In the genomic region with DNA sequence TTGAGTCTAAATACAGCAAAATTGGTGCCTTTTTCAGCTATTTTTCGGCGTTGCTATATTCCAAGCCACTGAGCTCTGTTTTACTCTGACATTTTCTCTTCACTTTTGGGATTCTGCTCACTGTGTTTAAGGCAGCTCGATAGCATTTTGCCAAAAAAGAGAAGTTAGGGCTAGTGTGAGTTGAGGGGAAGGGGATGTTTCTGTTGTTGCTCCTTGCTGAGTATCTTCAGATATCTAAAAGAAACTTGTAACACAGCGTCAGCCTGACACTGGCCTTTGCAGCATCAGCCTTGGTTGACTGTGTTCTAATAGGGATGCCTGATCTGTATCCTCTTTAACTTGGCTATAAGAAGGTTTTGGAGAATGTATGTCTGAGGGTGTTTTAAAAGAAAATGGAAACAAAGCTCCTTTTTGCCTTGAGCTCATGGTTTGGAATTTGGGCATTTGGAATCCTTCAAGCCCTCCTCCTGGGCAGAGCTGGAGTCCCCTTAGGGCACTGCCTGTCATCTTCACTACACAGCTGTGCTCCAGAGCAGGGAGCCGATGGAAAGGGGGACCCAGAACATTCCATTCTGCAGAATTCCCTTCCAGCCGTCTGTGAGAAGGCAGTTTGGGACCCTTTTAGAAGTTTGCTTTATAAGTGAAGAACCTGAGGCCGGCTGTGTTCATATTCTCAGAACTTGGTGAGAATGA, we compare ENCODE assay signal across 18 cellular contexts.
DNase-seq lines count a peak whose midpoint lies in the region; ATAC-seq, FAIRE-seq and TF ChIP-seq lines count a peak whose summit lies in the region.
"Had no signal": no experiment of that assay in that cellular context is flagged by ENCODE, and none has a peak within 500 bp of the region (broad histone marks: within the 10 kb centered on the region; RNA-seq: fewer than 3 reads in every experiment).

No MANE protein-coding gene starts in this region.

- no peak for ATAC-seq in HG03378 (IDR thresholded peaks at IDR 0.05; ENCODE audit: unreplicated experiment)
- no peak for ATAC-seq in GM18511 (IDR thresholded peaks at IDR 0.05; ENCODE audit: unreplicated experiment)
- ATAC-seq: activated CD4-positive, CD25-positive, alpha-beta regulatory T cell treated with anti-CD3 and anti-CD28 coated beads, Interleukin-2, amount 50 U/mL, for 24 hours had no signal

- no peaks in the 10 kb centered on the region for H3K9me3 Mint-ChIP-seq in MCF 10A (ENCODE audit: unreplicated experiment)
- H3K9me3 Mint-ChIP-seq: activated naive CD4-positive, alpha-beta T cell treated with anti-CD3 and anti-CD28 coated beads for 36 hours; brain had no signal

- BruUV-seq in endothelial cell of umbilical vein (replicated peaks; lab: Mats Ljungman, UMichigan) (no TSS peak), MCF 10A (replicated peaks; lab: Mats Ljungman, UMichigan) (no TSS peak)

- CTCF ChIA-PET in endothelial cell of umbilical vein (lab: Charles Lee) (interaction anchor here (0.6 to 2.2 kb wide), 22 partner anchors 9 to 228 kb away, joined by 3 to 10 read pairs (median 5); no protein-coding TSS in a partner anchor), MCF 10A (lab: Yijun Ruan, JAX) (interaction anchor here (1.1 kb wide), 1 partner anchor 38 kb away, joined by 3 read pairs; no protein-coding TSS in a partner anchor)

- no peaks in the 10 kb centered on the region for H4K20me1 ChIP-seq in endothelial cell of umbilical vein (replicated peaks; ENCODE audit: control insufficient read depth, extremely low read depth, insufficient read depth, low read length)

- DNase-seq in left ventricle myocardium inferior: no peak
- DNase-seq in cardiac septum (ENCODE audit: low spot score): no peak
- DNase-seq in SKM-1 (lab: John Stamatoyannopoulos, UW; ENCODE audit: unreplicated experiment): peak; percentile 31
- no peak for DNase-seq in endothelial cell of umbilical vein (ENCODE audit: low read depth, low spot score)
- DNase-seq in thyroid gland: no peak
- no peak for DNase-seq in MCF 10A (ENCODE audit: unreplicated experiment)
- DNase-seq: activated CD8-positive, alpha-beta memory T cell treated with anti-CD3 and anti-CD28 coated beads, Interleukin-2, amount 50 U/mL, for 4 hours; activated naive CD4-positive, alpha-beta T cell treated with anti-CD3 and anti-CD28 coated beads for 36 hours; effector CD8-positive, alpha-beta T cell; mammary epithelial cell; NCI-H1105 treated with DMSO at 0.1 percent for 48 hours; NCI-H2171 treated with DMSO at 0.1 percent for 48 hours; stimulated activated CD4-positive, alpha-beta T cell treated with anti-CD3 and anti-CD28 coated beads, Interleukin-4, amount 100 ng/mL, for 1 hour had no signal

- H3K9ac ChIP-seq in endothelial cell of umbilical vein (replicated peaks; ENCODE audit: extremely low read depth, insufficient read depth, low read length): peak overlapping the region; percentile 17

- peak; percentile 46 for FAIRE-seq in endothelial cell of umbilical vein (lab: Jason Lieb, UNC)

- H3K27me3 ChIP-seq in left ventricle myocardium inferior (ENCODE audit: low read depth) (no peaks in the 10 kb centered on the region), endothelial cell of umbilical vein (ENCODE audit: control insufficient read depth in 2 of 2, insufficient read depth in 2 of 2, low read length in 2 of 2) (no peaks in the 10 kb centered on the region), thyroid gland (no peaks in the 10 kb centered on the region)
- H3K27me3 ChIP-seq: tibial nerve had no signal

- POLR2A ChIA-PET in endothelial cell of umbilical vein (lab: Charles Lee): no interaction called here
- POLR2A ChIA-PET in MCF 10A (lab: Yijun Ruan, JAX): no interaction called here

- no peak overlapping the region for H2AFZ ChIP-seq in endothelial cell of umbilical vein (ENCODE audit: low read depth, low read length)

- H3K27ac Mint-ChIP-seq in MCF 10A (ENCODE audit: low read depth, unreplicated experiment): no peak overlapping the region
- H3K27ac Mint-ChIP-seq: activated naive CD4-positive, alpha-beta T cell treated with anti-CD3 and anti-CD28 coated beads for 36 hours had no signal

- peak overlapping the region; percentile 79 for H3K4me2 ChIP-seq in endothelial cell of umbilical vein (ENCODE audit: insufficient read depth, low read length)

- no peak overlapping the region for H3K4me3 Mint-ChIP-seq in MCF 10A (ENCODE audit: unreplicated experiment)
- H3K4me3 Mint-ChIP-seq: activated naive CD4-positive, alpha-beta T cell treated with anti-CD3 and anti-CD28 coated beads for 36 hours; brain had no signal

- H3K9me3 ChIP-seq in left ventricle myocardium inferior (replicated peaks) (no peaks in the 10 kb centered on the region), endothelial cell of umbilical vein (replicated peaks; ENCODE audit: control insufficient read depth, insufficient read depth, low read length) (no peaks in the 10 kb centered on the region), thyroid gland (no peaks in the 10 kb centered on the region)
- H3K9me3 ChIP-seq: tibial nerve had no signal

- H3K27ac ChIP-seq in left ventricle myocardium inferior (replicated peaks): peak overlapping the region; percentile 42
- no peak overlapping the region for H3K27ac ChIP-seq in endothelial cell of umbilical vein (ENCODE audit: insufficient read depth, low read depth, low read length)
- H3K27ac ChIP-seq in thyroid gland: peak overlapping the region in 2 of 3 donors; percentile 21 to 58

- TF ChIP-seq CTCF in left ventricle myocardium inferior (IDR thresholded peaks at IDR 0.05; ENCODE audit: borderline replicate concordance) (no peak), endothelial cell of umbilical vein (IDR thresholded peaks at IDR 0.05; ENCODE audit: extremely low read depth in 1 of 2, insufficient read depth in 1 of 2, low read depth in 1 of 2, low read length in 2 of 2) (no peak), thyroid gland (IDR thresholded peaks at IDR 0.05) (no peak), MCF 10A (IDR thresholded peaks at IDR 0.05; ENCODE audit: unreplicated experiment) (no peak)

- H3K4me1 Mint-ChIP-seq in MCF 10A (ENCODE audit: insufficient read depth, unreplicated experiment): no peaks in the 10 kb centered on the region

- intact Hi-C loops in left ventricle myocardium inferior (cut with micrococcal nuclease) (no loop called here), cardiac septum (cut with DNase I) (no loop called here), endothelial cell of umbilical vein (cut with micrococcal nuclease) (loop anchor here (1.0 kb wide), 1 partner anchor 9 kb away; no protein-coding TSS in a partner anchor), thyroid gland (cut with DNase I) (no loop called here), MCF 10A (cut with micrococcal nuclease) (no loop called here)

- no peaks in the 10 kb centered on the region for H3K36me3 ChIP-seq in left ventricle myocardium inferior
- H3K36me3 ChIP-seq in endothelial cell of umbilical vein (ENCODE audit: control insufficient read depth in 2 of 2, extremely low read depth in 1 of 2, insufficient read depth in 2 of 2, low read length in 2 of 2): no peaks in the 10 kb centered on the region
- H3K36me3 ChIP-seq in thyroid gland: no peaks in the 10 kb centered on the region
- H3K36me3 ChIP-seq: tibial nerve had no signal

- TF ChIP-seq POLR2A in endothelial cell of umbilical vein (IDR thresholded peaks at IDR 0.05; ENCODE audit: low read depth, low read length) (no peak), thyroid gland (IDR thresholded peaks at IDR 0.05) (no peak)

- H3K9me1 ChIP-seq in endothelial cell of umbilical vein (replicated peaks; ENCODE audit: control insufficient read depth, extremely low read depth, insufficient read depth, low read length): no peaks in the 10 kb centered on the region

- 75 to 82% methylated on average over 7 of the region's 7 CpGs for WGBS in thyroid gland, 2 donors

- H3K4me1 ChIP-seq in left ventricle myocardium inferior: peaks cover 27% of the 10 kb centered on the region
- H3K4me1 ChIP-seq in endothelial cell of umbilical vein (ENCODE audit: control insufficient read depth, extremely low read depth, insufficient read depth, low read length): peaks cover 25% of the 10 kb centered on the region
- peaks cover 25 to 40% of the 10 kb centered on the region in 2 donors for H3K4me1 ChIP-seq in thyroid gland

- H3K36me3 Mint-ChIP-seq in MCF 10A (ENCODE audit: insufficient read depth, unreplicated experiment): no peaks in the 10 kb centered on the region

- dilution Hi-C loops in endothelial cell of umbilical vein (cut with MboI; ENCODE audit: extremely low pct_ligation_motif_present, low sequenced_read_pairs): no loop called here

- H3K79me2 ChIP-seq in endothelial cell of umbilical vein (ENCODE audit: control insufficient read depth, insufficient read depth, low read length): peaks cover 27% of the 10 kb centered on the region

- H3K4me3 ChIP-seq in left ventricle myocardium inferior (no peak overlapping the region), endothelial cell of umbilical vein (replicated peaks in 1 of 3; ENCODE audit: insufficient read depth in 1 of 3, low read depth in 1 of 3, low read length in 3 of 3) (no peak overlapping the region), thyroid gland (replicated peaks in 1 of 3) (no peak overlapping the region)
- H3K4me3 ChIP-seq: tibial nerve had no signal

- no peaks in the 10 kb centered on the region for H3K27me3 Mint-ChIP-seq in MCF 10A (ENCODE audit: insufficient read depth, unreplicated experiment)
- H3K27me3 Mint-ChIP-seq: brain had no signal

TF ChIP-seq in endothelial cell of umbilical vein, 7 proteins besides CTCF, POLR2A, EP300 and RAD21:
- TF ChIP-seq EZH2 (IDR thresholded peaks at IDR 0.05; ENCODE audit: borderline replicate concordance, low read depth, low read length, severe bottlenecking): no peak
- no peak for TF ChIP-seq JUN (IDR thresholded peaks at IDR 0.05; ENCODE audit: borderline replicate concordance, insufficient read depth, insufficient read length, low read depth)
- TF ChIP-seq GATA2 (IDR thresholded peaks at IDR 0.05; ENCODE audit: insufficient read depth, insufficient read length, low read depth, low read length): no peak
- no peak for TF ChIP-seq FOS (IDR thresholded peaks at IDR 0.05; ENCODE audit: borderline replicate concordance, insufficient read depth, low read length)
- no peak for TF ChIP-seq POLR2AphosphoS5 (IDR thresholded peaks at IDR 0.05; ENCODE audit: insufficient read depth, low read depth, low read length)
- no peak for TF ChIP-seq MYC (IDR thresholded peaks at IDR 0.05; ENCODE audit: low read depth, low read length)
- no peak for TF ChIP-seq MAX (IDR thresholded peaks at IDR 0.05; ENCODE audit: insufficient read depth, insufficient read length)
